In genomic region chr3:39515681-39516441, GRCh38 we compare ENCODE assay signal across 24 cellular contexts. TPM values are rescaled to one million over a fixed set of nuclear protein-coding genes. Genes with fewer than 3 reads are reported as not detected.
DNase-seq lines count a peak whose midpoint lies in the region; ATAC-seq, FAIRE-seq and TF ChIP-seq lines count a peak whose summit lies in the region.
"Had no signal": no experiment of that assay in that cellular context is flagged by ENCODE, and none has a peak within 500 bp of the region (broad histone marks: within the 10 kb centered on the region; RNA-seq: fewer than 3 reads in every experiment).

No MANE protein-coding gene starts in this region.

- no peak overlapping the region for H2AFZ ChIP-seq in Loucy (ENCODE audit: low read length)
- H2AFZ ChIP-seq in H1 (ENCODE audit: low read length): 0 out of 2 replicates have a peak overlapping the region, but pooled peaks have one; percentile 48
- H2AFZ ChIP-seq in neuronal stem cell (ENCODE audit: low read length): no peak overlapping the region

- H3K23me2 ChIP-seq in H1 (ENCODE audit: low read depth, low read length): no peaks in the 10 kb centered on the region

- H3K4me3 ChIP-seq in Loucy (ENCODE audit: low read length, poor library complexity, severe bottlenecking) (peak overlapping the region; percentile 27), H1 (ENCODE audit: extremely low read depth in 1 of 4, insufficient read depth in 2 of 4, low read depth in 3 of 4, low read length in 4 of 4) (no peak overlapping the region), neuronal stem cell (ENCODE audit: low read length in 2 of 2) (no peak overlapping the region), esophagus muscularis mucosa (no peak overlapping the region)
- H3K4me3 ChIP-seq: BLaER1, SJCRH30 had no signal

- H2BK15ac ChIP-seq in H1 (ENCODE audit: low read length): no peak overlapping the region; the same call in 1 of the 2 replicates
- H2BK15ac ChIP-seq in neuronal stem cell (ENCODE audit: low read length): no peak overlapping the region

- peak overlapping the region; percentile 61 for H3K4me2 ChIP-seq in Loucy (ENCODE audit: low read depth, low read length, poor library complexity, severe bottlenecking)
- H3K4me2 ChIP-seq in H1 (ENCODE audit: insufficient read depth in 1 of 2, low read depth in 2 of 2, low read length in 2 of 2): no peak overlapping the region
- H3K4me2 ChIP-seq in neuronal stem cell (ENCODE audit: insufficient read depth, low read length, poor library complexity, severe bottlenecking): no peak overlapping the region
- H3K4me2 ChIP-seq: BLaER1 had no signal

- no peaks in the 10 kb centered on the region; the same call in 1 of the 2 replicates for H3K9me2 ChIP-seq in Loucy (replicated peaks; ENCODE audit: low read depth, low read length)

- H3K56ac ChIP-seq in H1 (replicated peaks; ENCODE audit: insufficient read length, low read depth, low read length): no peak overlapping the region

- peak overlapping the region; percentile 81; the same call in 1 of the 2 replicates for H3K18ac ChIP-seq in H1 (ENCODE audit: extremely low read depth, low read length)
- no peak overlapping the region for H3K18ac ChIP-seq in neuronal stem cell (ENCODE audit: low read length)

- peaks cover 10% of the 10 kb centered on the region for H3F3A ChIP-seq in Loucy (ENCODE audit: low read depth)

- H2AK5ac ChIP-seq in H1 (ENCODE audit: low read depth, low read length) (peak overlapping the region; percentile 7; the same call in 1 of the 2 replicates), neuronal stem cell (ENCODE audit: low read depth, low read length) (no peak overlapping the region)

- CTCF ChIA-PET in H1 (lab: Charles Lee; ENCODE audit: partially characterized antibody): interaction anchor here (0.9 kb wide), 1 partner anchor 11 kb away, joined by 4 read pairs; no protein-coding TSS in a partner anchor

- no peaks in the 10 kb centered on the region for H3K79me1 ChIP-seq in H1 (ENCODE audit: low read depth, low read length)
- H3K79me1 ChIP-seq in neuronal stem cell (ENCODE audit: low read depth, low read length): no peaks in the 10 kb centered on the region

- H3K36me3 ChIP-seq in Loucy (ENCODE audit: insufficient read depth, low read length) (no peaks in the 10 kb centered on the region), H1 (ENCODE audit: control insufficient read depth in 2 of 4, insufficient read depth in 4 of 4, low read length in 3 of 4) (no peaks in the 10 kb centered on the region), neuronal stem cell (replicated peaks in 1 of 2; ENCODE audit: control insufficient read depth in 2 of 2, insufficient read depth in 2 of 2, low read length in 2 of 2) (no peaks in the 10 kb centered on the region), esophagus muscularis mucosa (no peaks in the 10 kb centered on the region)
- H3K36me3 ChIP-seq: BLaER1, SJCRH30 had no signal

- H2BK120ac ChIP-seq in H1 (replicated peaks; ENCODE audit: low read depth, low read length): no peak overlapping the region
- no peak overlapping the region for H2BK120ac ChIP-seq in neuronal stem cell (ENCODE audit: low read depth, low read length)

- H3K27ac ChIP-seq in H1 (ENCODE audit: low read depth, low read length) (no peak overlapping the region), neuronal stem cell (replicated peaks; ENCODE audit: low read length) (no peak overlapping the region), esophagus muscularis mucosa (replicated peaks in 1 of 4) (no peak overlapping the region)
- H3K27ac ChIP-seq: BLaER1, SJCRH30 had no signal

- no peak for TF ChIP-seq POLR2A in H1 (IDR thresholded peaks at IDR 0.05; ENCODE audit: control extremely low read depth in 1 of 2, low read depth in 2 of 2, low read length in 2 of 2)
- TF ChIP-seq POLR2A in esophagus muscularis mucosa (IDR thresholded peaks at IDR 0.05; ENCODE audit: low read depth): no peak

- H3K79me2 ChIP-seq in Loucy (ENCODE audit: insufficient read depth, low read length): no peaks in the 10 kb centered on the region
- H3K79me2 ChIP-seq in H1 (ENCODE audit: control insufficient read depth in 1 of 2, insufficient read depth in 2 of 2, low read length in 2 of 2): no peaks in the 10 kb centered on the region

- H2BK12ac ChIP-seq in H1 (ENCODE audit: low read depth, low read length): peak overlapping the region; percentile 81; the same call in 1 of the 2 replicates
- no peak overlapping the region for H2BK12ac ChIP-seq in neuronal stem cell (ENCODE audit: low read length)

- H2BK5ac ChIP-seq in H1 (ENCODE audit: low read depth, low read length) (no peak overlapping the region), neuronal stem cell (ENCODE audit: low read length) (no peak overlapping the region)

- TF ChIP-seq CTCF in Loucy (conservative IDR thresholded peaks at IDR 0.05; ENCODE audit: low read length) (peak; percentile 18; the same call in 1 of the 2 replicates), H1 (IDR thresholded peaks at IDR 0.05; ENCODE audit: control extremely low read depth in 1 of 3, insufficient read depth in 1 of 3, low read depth in 1 of 3, low read length in 3 of 3) (peak in 1 of 3 experiments; percentile 11; a peak in 1 of 4 replicates), esophagus muscularis mucosa (IDR thresholded peaks at IDR 0.05) (no peak)

- no peak overlapping the region for H3K4ac ChIP-seq in H1 (replicated peaks; ENCODE audit: insufficient read length, low read depth, low read length)
- H3K4ac ChIP-seq in neuronal stem cell (ENCODE audit: low read length): no peak overlapping the region

- DNase-seq in NCI-H748 (lab: John Stamatoyannopoulos, UW; ENCODE audit: unreplicated experiment): peak; percentile 2
- DNase-seq in NCI-H748 treated with DMSO at 0.1 percent for 48 hours (lab: John Stamatoyannopoulos, UW): no peak
- DNase-seq in H1 (ENCODE audit: low read depth in 1 of 2, low spot score in 2 of 2): no peak
- DNase-seq in neuronal stem cell (ENCODE audit: low spot score): no peak
- DNase-seq in esophagus muscularis mucosa (ENCODE audit: extremely low spot score): no peak
- DNase-seq: ACHN; CD4-positive, alpha-beta T cell; COR-L47; HCEC 1CT; NCI-H1417 treated with DMSO at 0.1 percent for 48 hours; NCI-H187 treated with DMSO at 0.1 percent for 48 hours; NCI-H2171 treated with DMSO at 0.1 percent for 48 hours; NCI-H446 treated with DMSO at 0.1 percent for 48 hours; NCI-H526 treated with DMSO at 0.1 percent for 48 hours; SJCRH30; T-cell had no signal

- FAIRE-seq in H1 (lab: Jason Lieb, UNC): no peak
- FAIRE-seq: G401.6, GM12892, HTR-8/SVneo, RCC 7860 had no signal

- POLR2A ChIA-PET in H1 (lab: Charles Lee; ENCODE audit: partially characterized antibody): no interaction called here

- no peak overlapping the region for H4K8ac ChIP-seq in H1 (ENCODE audit: extremely low read depth, insufficient read depth, low read length)
- no peak overlapping the region for H4K8ac ChIP-seq in neuronal stem cell (ENCODE audit: low read depth, low read length)

- no peaks in the 10 kb centered on the region for H3K27me3 ChIP-seq in Loucy (ENCODE audit: insufficient read depth, low read length, poor library complexity, severe bottlenecking)
- no peaks in the 10 kb centered on the region for H3K27me3 ChIP-seq in H1 (replicated peaks in 1 of 4; ENCODE audit: control insufficient read depth in 3 of 4, extremely low read depth in 1 of 4, insufficient read depth in 3 of 4, low read length in 3 of 4)
- H3K27me3 ChIP-seq in neuronal stem cell (ENCODE audit: control insufficient read depth in 3 of 3, insufficient read depth in 3 of 3, low read depth in 1 of 3, low read length in 3 of 3): peaks cover 0 to 4% (median 3%) of the 10 kb centered on the region in 3 experiments
- H3K27me3 ChIP-seq in esophagus muscularis mucosa: no peaks in the 10 kb centered on the region
- H3K27me3 ChIP-seq: BLaER1, SJCRH30 had no signal

- H3K9me3 ChIP-seq in Loucy (ENCODE audit: insufficient read depth, low read depth, low read length) (no peaks in the 10 kb centered on the region), H1 (ENCODE audit: insufficient read depth in 2 of 2, low read depth in 1 of 2, low read length in 1 of 2) (no peaks in the 10 kb centered on the region), neuronal stem cell (replicated peaks in 1 of 2; ENCODE audit: control insufficient read depth in 2 of 2, insufficient read depth in 1 of 2, low read depth in 1 of 2, low read length in 2 of 2) (no peaks in the 10 kb centered on the region), esophagus muscularis mucosa (no peaks in the 10 kb centered on the region)
- H3K9me3 ChIP-seq: BLaER1, SJCRH30 had no signal

- 0 out of 2 replicates have a peak overlapping the region, but pooled peaks have one; percentile 19 for H2BK20ac ChIP-seq in H1 (ENCODE audit: low read length)

- H4K20me1 ChIP-seq in Loucy (ENCODE audit: insufficient read depth, low read length, poor library complexity, severe bottlenecking) (no peaks in the 10 kb centered on the region), H1 (replicated peaks in 1 of 2; ENCODE audit: control insufficient read depth in 1 of 2, insufficient read depth in 2 of 2, low read length in 2 of 2) (no peaks in the 10 kb centered on the region)
- H4K20me1 ChIP-seq: BLaER1 had no signal

- no peak overlapping the region for H3K14ac ChIP-seq in H1 (ENCODE audit: insufficient read length)
- H3K14ac ChIP-seq in neuronal stem cell (ENCODE audit: low read length): no peak overlapping the region

- no peak overlapping the region for H4K91ac ChIP-seq in H1 (replicated peaks; ENCODE audit: insufficient read length, low read length)
- H4K91ac ChIP-seq in neuronal stem cell (ENCODE audit: low read depth, low read length, poor library complexity): no peak overlapping the region

- H3K9ac ChIP-seq in Loucy (ENCODE audit: low read depth, low read length, poor library complexity, severe bottlenecking): no peak overlapping the region
- no peak overlapping the region for H3K9ac ChIP-seq in H1 (replicated peaks in 1 of 4; ENCODE audit: extremely low read depth in 1 of 4, low read depth in 3 of 4, low read length in 3 of 4)
- no peak overlapping the region for H3K9ac ChIP-seq in neuronal stem cell (ENCODE audit: low read depth, low read length, poor library complexity)
- H3K9ac ChIP-seq: BLaER1 had no signal

- 82% methylated on average over 11 of the region's 11 CpGs; no CpG with 5 or more reads in 1 of the 2 experiments for WGBS in H1 (ENCODE audit: extremely low coverage in 1 of 2, insufficient coverage in 1 of 2, insufficient read length in 1 of 2, insufficient replicate concordance in 2 of 2, low coverage in 1 of 2, low lambda C conversion rate in 2 of 2, missing lambda C conversion rate in 1 of 2), 2 experiments
- 100% methylated on average over 1 of the region's 11 CpGs; no CpG with 5 or more reads in 1 of the 2 donors for WGBS in neuronal stem cell (ENCODE audit: extremely low coverage in 2 of 2, insufficient read length in 2 of 2, insufficient replicate concordance in 1 of 2), 2 donors
- 64% methylated on average over 11 of the region's 11 CpGs for WGBS in esophagus muscularis mucosa

- no peak for ATAC-seq in HG03342 (IDR thresholded peaks at IDR 0.05; ENCODE audit: unreplicated experiment)
- ATAC-seq: T-cell had no signal

- no peak for TF ChIP-seq EP300 in H1 (IDR thresholded peaks at IDR 0.05; ENCODE audit: borderline replicate concordance in 1 of 2, low read depth in 2 of 2, low read length in 2 of 2)
- TF ChIP-seq EP300 in esophagus muscularis mucosa (IDR thresholded peaks at IDR 0.05): no peak

- intact Hi-C loops in esophagus muscularis mucosa (cut with DNase I): no loop called here

- H4K5ac ChIP-seq in H1 (ENCODE audit: insufficient read length, low read depth, low read length): no peak overlapping the region

- H3K4me1 ChIP-seq in Loucy (ENCODE audit: insufficient read depth, low read length, poor library complexity, severe bottlenecking) (peaks cover 53% of the 10 kb centered on the region), H1 (replicated peaks in 1 of 4; ENCODE audit: control insufficient read depth in 3 of 4, insufficient read depth in 4 of 4, low read length in 3 of 4) (peaks cover 0 to 3% (median 1%) of the 10 kb centered on the region in 4 experiments; a peak in 3 of 7 replicates), neuronal stem cell (ENCODE audit: control insufficient read depth in 2 of 2, insufficient read depth in 1 of 2, low read depth in 1 of 2, low read length in 2 of 2) (peaks cover 0 to 1% of the 10 kb centered on the region in 2 donors), esophagus muscularis mucosa (no peaks in the 10 kb centered on the region)
- H3K4me1 ChIP-seq: BLaER1, SJCRH30 had no signal

- TF ChIP-seq RAD21 in H1 (IDR thresholded peaks at IDR 0.05 in 1 of 2, conservative IDR thresholded peaks at IDR 0.05 in 1 of 2; ENCODE audit: low read depth in 2 of 2, low read length in 2 of 2): no peak

- no peak overlapping the region for H3K23ac ChIP-seq in H1 (ENCODE audit: insufficient read length)
- peak overlapping the region; percentile 66 for H3K23ac ChIP-seq in neuronal stem cell (ENCODE audit: low read depth, low read length, poor library complexity)

RNA-seq across cellular contexts. Expression of gene MOBP, which starts 48.4 kb away (rescaled TPM):
- total RNA-seq in H1 (2021; fragmentation: NEBNext Ultra II Directional; extraction: Animal tissue kit (Norgen Biotek cat#: 25700)): 0.10 and 0.50 TPM in 2 replicates
- 0.06 and 0.24 TPM in 2 replicates for polyA plus RNA-seq in H1 (2011; rRNA removed)
- 0.03 TPM for polyA plus RNA-seq in H1 (2011; cell fraction: cytosol; rRNA removed)
- 0.10 TPM for polyA plus RNA-seq in H1 (2011; cell fraction: nucleus; rRNA removed)
- 0.09 to 0.11 TPM in 2 of 4 replicates, not detected in the others for polyA plus RNA-seq in H1 (2012, experiment 1 of 2)
- polyA plus RNA-seq in H1 (2012, experiment 2 of 2): not detected
- polyA plus RNA-seq in H1 (2013, experiment 1 of 2): 0.08 TPM
- polyA plus RNA-seq in H1 (2013, experiment 2 of 2): 0.17 TPM
- polyA minus RNA-seq in H1 (2011; rRNA and poly(A)+ RNA removed): not detected in 2 replicates
- polyA minus RNA-seq in H1 (2011; cell fraction: cytosol; rRNA and poly(A)+ RNA removed): not detected
- not detected for polyA minus RNA-seq in H1 (2011; cell fraction: nucleus; rRNA and poly(A)+ RNA removed)
- not detected for polyA plus RNA-seq in neuronal stem cell (2013, experiment 1 of 2)
- 0.01 TPM for polyA plus RNA-seq in neuronal stem cell (2013, experiment 2 of 2)
- not detected for total RNA-seq in esophagus muscularis mucosa
- total RNA-seq: CD4-positive, alpha-beta T cell; Daoy had no signal
